In the genomic region with DNA sequence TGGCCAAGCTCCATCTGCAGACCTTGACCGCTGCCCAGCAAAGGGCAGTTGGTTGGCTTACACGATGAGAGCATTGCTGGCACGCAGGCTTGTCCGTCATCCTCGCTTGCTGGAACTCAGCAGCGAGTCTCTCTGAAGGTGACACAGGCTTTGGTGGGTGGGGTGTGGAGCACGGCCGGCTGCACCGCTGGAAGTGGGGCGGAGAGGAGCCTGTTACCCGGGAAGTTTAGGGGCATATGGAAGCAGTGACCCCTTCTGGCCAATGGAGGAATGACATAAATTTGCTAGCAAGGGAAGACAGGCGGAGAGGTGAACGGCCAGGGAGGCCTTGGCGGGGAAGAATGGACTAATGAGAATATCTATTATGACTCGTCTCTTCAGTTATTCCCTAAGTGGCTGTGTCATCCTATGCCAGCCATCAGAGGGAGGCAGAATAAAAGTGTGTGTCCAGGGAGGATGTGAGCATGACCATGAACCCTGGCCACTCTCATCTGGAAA, we compare ENCODE assay signal across 8 cellular contexts.
DNase-seq lines count a peak whose midpoint lies in the region; ATAC-seq and TF ChIP-seq lines count a peak whose summit lies in the region.

No MANE protein-coding gene starts in this region.

- H3K9me3 Mint-ChIP-seq in CD14-positive monocyte (peaks cover 0 to 6% (median 0%) of the 10 kb centered on the region in 7 donors), HFFc6 (peaks cover 76% of the 10 kb centered on the region)
- no peaks in the 10 kb centered on the region for H3K9me3 Mint-ChIP-seq in activated T-helper 2 cell treated with anti-CD3 and anti-CD28 coated beads, Interferon-gamma antibody, Interleukin-2, Interleukin-4, amounts not matched to agents 10 μg/mL and 5 μg/mL and 100 μg/mL, durations not matched to agents 14 hours and 24 hours and 36 hours

- H3K4me1 Mint-ChIP-seq in CD14-positive monocyte (peaks cover 18% of the 10 kb centered on the region), HFFc6 (ENCODE audit: low read depth) (no peaks in the 10 kb centered on the region)
- peaks cover 1% of the 10 kb centered on the region for H3K4me1 Mint-ChIP-seq in activated T-helper 2 cell treated with anti-CD3 and anti-CD28 coated beads, Interferon-gamma antibody, Interleukin-2, Interleukin-4, amounts not matched to agents 10 μg/mL and 5 μg/mL and 100 μg/mL, durations not matched to agents 14 hours and 24 hours and 36 hours (ENCODE audit: low read depth)

- H3K9me3 ChIP-seq in Peyer's patch = no peaks in the 10 kb centered on the region
- H3K9me3 ChIP-seq in gastroesophageal sphincter = peaks cover 0 to 13% (median 0%) of the 10 kb centered on the region in 3 donors
- no peaks in the 10 kb centered on the region for H3K9me3 ChIP-seq in vagina

- no peaks in the 10 kb centered on the region for H3K36me3 Mint-ChIP-seq in CD14-positive monocyte
- H3K36me3 Mint-ChIP-seq in HFFc6 (ENCODE audit: low read depth) = peaks cover 6% of the 10 kb centered on the region; the same call in 1 of the 2 replicates
- no peaks in the 10 kb centered on the region for H3K36me3 Mint-ChIP-seq in activated T-helper 2 cell treated with anti-CD3 and anti-CD28 coated beads, Interferon-gamma antibody, Interleukin-2, Interleukin-4, amounts not matched to agents 10 μg/mL and 5 μg/mL and 100 μg/mL, durations not matched to agents 14 hours and 24 hours and 36 hours (ENCODE audit: low read depth)

- peak; percentile 91 for TF ChIP-seq CTCF in CD14-positive monocyte (IDR thresholded peaks at IDR 0.05)
- peak; percentile 44 for TF ChIP-seq CTCF in HFFc6 (IDR thresholded peaks at IDR 0.05)
- peak; percentile 43 to 74 (median 70) for TF ChIP-seq CTCF in Peyer's patch (IDR thresholded peaks at IDR 0.05)
- TF ChIP-seq CTCF in gastroesophageal sphincter (IDR thresholded peaks at IDR 0.05) = peak in 3 of 4 experiments; percentile 47 to 74 (median 58)
- TF ChIP-seq CTCF in vagina (IDR thresholded peaks at IDR 0.05) = peak; percentile 32 to 77 (median 65)

- H3K27me3 Mint-ChIP-seq in CD14-positive monocyte (ENCODE audit: low read depth in 3 of 3) (peaks cover 0 to 18% (median 6%) of the 10 kb centered on the region in 3 donors), HFFc6 (ENCODE audit: insufficient read depth) (no peaks in the 10 kb centered on the region; the same call in none of the 2 replicates)
- no peaks in the 10 kb centered on the region for H3K27me3 Mint-ChIP-seq in activated T-helper 2 cell treated with anti-CD3 and anti-CD28 coated beads, Interferon-gamma antibody, Interleukin-2, Interleukin-4, amounts not matched to agents 10 μg/mL and 5 μg/mL and 100 μg/mL, durations not matched to agents 14 hours and 24 hours and 36 hours (ENCODE audit: low read depth)

- H3K27ac ChIP-seq in Peyer's patch (no peak overlapping the region), gastroesophageal sphincter (no peak overlapping the region), vagina (no peak overlapping the region)

- ATAC-seq in gastroesophageal sphincter = no peak
- ATAC-seq in HG03196 (IDR thresholded peaks at IDR 0.05; ENCODE audit: unreplicated experiment) = no peak

- no peak for TF ChIP-seq EP300 in gastroesophageal sphincter (IDR thresholded peaks at IDR 0.05)

- intact Hi-C loops in CD14-positive monocyte (cut with micrococcal nuclease) = loop anchor here (5.0 kb wide), 2 partner anchors 68 to 283 kb away; a partner anchor contains a TSS
- intact Hi-C loops in activated T-helper 2 cell treated with anti-CD3 and anti-CD28 coated beads, Interferon-gamma antibody, Interleukin-2, Interleukin-4, amounts not matched to agents 10 μg/mL and 5 μg/mL and 100 μg/mL, durations not matched to agents 14 hours and 24 hours and 36 hours (cut with micrococcal nuclease) = loop anchor here (1.0 to 10.0 kb wide), 3 partner anchors 63 to 281 kb away; no protein-coding TSS in a partner anchor
- intact Hi-C loops in vagina (cut with DNase I) = no loop called here

- H3K4me1 ChIP-seq in Peyer's patch = peaks cover 0 to 14% (median 0%) of the 10 kb centered on the region in 4 donors
- no peaks in the 10 kb centered on the region for H3K4me1 ChIP-seq in gastroesophageal sphincter
- H3K4me1 ChIP-seq in vagina = peaks cover 12% of the 10 kb centered on the region

- H3K27me3 ChIP-seq in Peyer's patch (no peaks in the 10 kb centered on the region), gastroesophageal sphincter (peaks cover 85% of the 10 kb centered on the region), vagina (no peaks in the 10 kb centered on the region)

- no peak overlapping the region for H3K4me3 ChIP-seq in Peyer's patch
- H3K4me3 ChIP-seq in gastroesophageal sphincter = no peak overlapping the region
- no peak overlapping the region for H3K4me3 ChIP-seq in vagina

- no peaks in the 10 kb centered on the region for H3K36me3 ChIP-seq in Peyer's patch
- no peaks in the 10 kb centered on the region for H3K36me3 ChIP-seq in gastroesophageal sphincter
- H3K36me3 ChIP-seq in vagina = no peaks in the 10 kb centered on the region

- H3K4me3 Mint-ChIP-seq in CD14-positive monocyte (peak overlapping the region in 1 of 2 donors; percentile 61), HFFc6 (no peak overlapping the region)
- H3K4me3 Mint-ChIP-seq in activated T-helper 2 cell treated with anti-CD3 and anti-CD28 coated beads, Interferon-gamma antibody, Interleukin-2, Interleukin-4, amounts not matched to agents 10 μg/mL and 5 μg/mL and 100 μg/mL, durations not matched to agents 14 hours and 24 hours and 36 hours (ENCODE audit: low read depth) = no peak overlapping the region

- peak; percentile 52 for DNase-seq in CD14-positive monocyte (ENCODE audit: low spot score)
- no peak for DNase-seq in HFFc6
- DNase-seq in Peyer's patch = peak in 2 of 3 donors; percentile 69 to 76
- DNase-seq in activated T-helper 2 cell treated with anti-CD3 and anti-CD28 coated beads, Interferon-gamma antibody, Interleukin-2, Interleukin-4, amounts not matched to agents 10 μg/mL and 5 μg/mL and 100 μg/mL, durations not matched to agents 14 hours and 24 hours and 36 hours (ENCODE audit: low spot score) = peak; percentile 45
- DNase-seq in pons (ENCODE audit: low spot score) = peak; percentile 72
- no peak for DNase-seq in vagina (ENCODE audit: extremely low spot score in 2 of 2)

- TF ChIP-seq POLR2A in Peyer's patch (IDR thresholded peaks at IDR 0.05) = no peak
- TF ChIP-seq POLR2A in gastroesophageal sphincter (IDR thresholded peaks at IDR 0.05) = no peak
- no peak for TF ChIP-seq POLR2A in vagina (IDR thresholded peaks at IDR 0.05)

- H3K27ac Mint-ChIP-seq in CD14-positive monocyte = no peak overlapping the region
- H3K27ac Mint-ChIP-seq in HFFc6 = no peak overlapping the region
- H3K27ac Mint-ChIP-seq in activated T-helper 2 cell treated with anti-CD3 and anti-CD28 coated beads, Interferon-gamma antibody, Interleukin-2, Interleukin-4, amounts not matched to agents 10 μg/mL and 5 μg/mL and 100 μg/mL, durations not matched to agents 14 hours and 24 hours and 36 hours = no peak overlapping the region

- 0 to 11% methylated on average over 1 to 7 of the region's 15 CpGs for WGBS in gastroesophageal sphincter (ENCODE audit: low coverage in 1 of 2), 2 donors

Comparison
In these comparisons a context has a peak if more than half of its experiments do, and no peak if none do; other contexts are left out.
1. DNase-seq: peak in CD14-positive monocyte (single experiment), Peyer's patch (2 of 3), activated T-helper 2 cell treated with anti-CD3 and anti-CD28 coated beads, Interferon-gamma antibody, Interleukin-2, Interleukin-4, amounts not matched to agents 10 μg/mL and 5 μg/mL and 100 μg/mL, durations not matched to agents 14 hours and 24 hours and 36 hours (single experiment) and pons (single experiment); none in HFFc6 (single experiment) and vagina (0 of 2).
2. Peak in every context shown above with its lines, with median percentiles within 50 percentile points of each other: CTCF ChIP-seq.